8 cellular contexts compared by ENCODE assay signal in the genomic region with DNA sequence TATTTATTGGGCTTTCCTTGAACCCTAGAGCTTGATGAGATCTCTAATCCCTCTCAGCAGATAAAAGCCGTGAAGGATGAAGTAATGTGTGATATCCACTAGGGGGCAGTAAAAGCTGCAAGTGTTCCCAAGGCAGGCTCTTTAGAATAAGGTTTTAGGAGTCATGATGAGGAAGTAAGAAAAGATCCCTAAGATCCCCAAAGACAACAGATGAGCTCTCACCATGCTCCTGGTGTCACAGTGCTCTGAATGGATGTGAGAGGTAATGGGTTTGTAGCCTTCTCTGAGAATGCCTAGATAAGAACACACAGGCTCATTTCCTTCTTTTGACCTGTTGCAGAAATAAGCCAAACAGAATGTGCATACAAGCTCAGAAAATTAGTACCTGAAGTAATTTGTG.
DNase-seq lines count a peak whose midpoint lies in the region; ATAC-seq and TF ChIP-seq lines count a peak whose summit lies in the region.

No MANE protein-coding gene starts in this region.

- no peak overlapping the region for H3K4me3 ChIP-seq in transverse colon

- intact Hi-C loops in CD4-positive, alpha-beta T cell (cut with DNase I, micrococcal nuclease) = no loop called here
- intact Hi-C loops in transverse colon (cut with DNase I; ENCODE audit: low total_unique reads) = no loop called here

- H3K36me3 Mint-ChIP-seq in CD4-positive, alpha-beta T cell (ENCODE audit: low read depth) = no peaks in the 10 kb centered on the region

- TF ChIP-seq CTCF in CD4-positive, alpha-beta T cell (IDR thresholded peaks at IDR 0.05) = peak; percentile 23
- peak; percentile 65 to 79 (median 72) for TF ChIP-seq CTCF in transverse colon (IDR thresholded peaks at IDR 0.05)

- in situ Hi-C loops in transverse colon (cut with MboI; ENCODE audit: low pct_ligation_motif_present in 1 of 4, low pct_unique_long_range_greater_than_20kb in 1 of 4, low sequenced_read_pairs in 3 of 4) = loop anchor here in 3 of 4 donors (10.0 to 25.0 kb wide), 2 partner anchors 194 to 291 kb away; no protein-coding TSS in a partner anchor

- TF ChIP-seq EP300 in transverse colon (IDR thresholded peaks at IDR 0.05; ENCODE audit: low read depth) = no peak

- no peaks in the 10 kb centered on the region for H3K36me3 ChIP-seq in transverse colon

- H3K4me1 ChIP-seq in transverse colon = peaks cover 0 to 10% (median 3%) of the 10 kb centered on the region in 4 donors

- peaks cover 7% of the 10 kb centered on the region for H3K27me3 Mint-ChIP-seq in CD4-positive, alpha-beta T cell

- ATAC-seq in CD4-positive, alpha-beta T cell (ENCODE audit: poor library complexity) = no peak
- peak; percentile 90 for ATAC-seq in HG03354 (IDR thresholded peaks at IDR 0.05; ENCODE audit: poor library complexity, severe bottlenecking, unreplicated experiment)

- no peaks in the 10 kb centered on the region for H3K27me3 ChIP-seq in CD4-positive, alpha-beta T cell (ENCODE audit: control insufficient read depth, insufficient read depth, low read length)
- H3K27me3 ChIP-seq in transverse colon = no peaks in the 10 kb centered on the region

- POLR2A ChIA-PET in CD4-positive, alpha-beta T cell (lab: Charles Lee) = no interaction called here

- H3K27ac ChIP-seq in CD4-positive, alpha-beta T cell (ENCODE audit: low read depth, low read length) = no peak overlapping the region
- H3K27ac ChIP-seq in transverse colon = no peak overlapping the region

- no peak for TF ChIP-seq POLR2A in transverse colon (IDR thresholded peaks at IDR 0.05)

- no peaks in the 10 kb centered on the region for H3K9me3 ChIP-seq in CD4-positive, alpha-beta T cell (ENCODE audit: control insufficient read depth, low read length)
- no peaks in the 10 kb centered on the region for H3K9me3 ChIP-seq in transverse colon

- 0% methylated on average over 1 of the region's 1 CpG for WGBS in transverse colon (ENCODE audit: low coverage in 1 of 2), 2 donors

- H3K27ac Mint-ChIP-seq in CD4-positive, alpha-beta T cell = no peak overlapping the region

- CTCF ChIA-PET in CD4-positive, alpha-beta T cell (lab: Charles Lee) = no interaction called here

- DNase-seq in CD4-positive, alpha-beta T cell = no peak
- peak; percentile 16 for DNase-seq in GM19238 (ENCODE audit: insufficient read length, low spot score)
- peak; percentile 59 for DNase-seq in NCI-H2196 treated with DMSO at 0.1 percent for 48 hours (lab: John Stamatoyannopoulos, UW; ENCODE audit: unreplicated experiment)
- peak; percentile 14 for DNase-seq in amniotic epithelial cell (ENCODE audit: low read depth)
- peak; percentile 60 for DNase-seq in iPS DF 4.7 (ENCODE audit: extremely low read depth, low spot score)
- no peak for DNase-seq in transverse colon
- DNase-seq in stimulated activated CD4-positive, alpha-beta T cell treated with anti-CD3 and anti-CD28 coated beads, Interleukin-4, amount 100 ng/mL, for 24 hours = no peak

- H3K4me1 Mint-ChIP-seq in CD4-positive, alpha-beta T cell (ENCODE audit: low read depth) = no peaks in the 10 kb centered on the region

- H3K4me3 Mint-ChIP-seq in CD4-positive, alpha-beta T cell = no peak overlapping the region

- peaks cover 3% of the 10 kb centered on the region for H3K9me3 Mint-ChIP-seq in CD4-positive, alpha-beta T cell

Comparison
In these comparisons a context has a peak if more than half of its experiments do, and no peak if none do; other contexts are left out.
1. DNase-seq: peak in GM19238 (single experiment), NCI-H2196 treated with DMSO at 0.1 percent for 48 hours (single experiment), amniotic epithelial cell (single experiment) and iPS DF 4.7 (single experiment); none in CD4-positive, alpha-beta T cell (0 of 10), transverse colon (single experiment) and stimulated activated CD4-positive, alpha-beta T cell treated with anti-CD3 and anti-CD28 coated beads, Interleukin-4, amount 100 ng/mL, for 24 hours (single experiment).